In the genomic region with DNA sequence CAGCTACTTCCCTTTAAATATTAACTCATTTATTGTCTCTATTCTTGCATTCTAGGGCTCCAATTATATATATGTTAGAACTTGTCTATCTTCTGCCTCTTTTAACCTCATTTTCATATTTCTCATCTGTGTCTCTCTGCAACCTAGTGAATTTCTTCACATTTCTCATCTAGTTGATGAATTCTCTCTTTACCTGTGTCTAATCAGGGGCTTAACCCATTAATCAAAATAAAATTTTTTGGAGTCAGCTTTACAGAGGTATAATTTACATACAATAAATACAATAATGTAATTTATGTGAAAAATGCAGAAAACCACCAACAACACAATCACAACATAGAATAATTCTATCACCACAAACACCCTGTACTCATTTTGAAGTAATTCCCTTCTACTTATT, we compare ENCODE assay signal across 1 cellular context.
TF ChIP-seq lines count a peak whose summit lies in the region.

No MANE protein-coding gene starts in this region.

TF ChIP-seq in HepG2, 621 proteins besides CTCF, POLR2A, EP300 and RAD21 (continued from another document):
- TF ChIP-seq, protein P1, sequence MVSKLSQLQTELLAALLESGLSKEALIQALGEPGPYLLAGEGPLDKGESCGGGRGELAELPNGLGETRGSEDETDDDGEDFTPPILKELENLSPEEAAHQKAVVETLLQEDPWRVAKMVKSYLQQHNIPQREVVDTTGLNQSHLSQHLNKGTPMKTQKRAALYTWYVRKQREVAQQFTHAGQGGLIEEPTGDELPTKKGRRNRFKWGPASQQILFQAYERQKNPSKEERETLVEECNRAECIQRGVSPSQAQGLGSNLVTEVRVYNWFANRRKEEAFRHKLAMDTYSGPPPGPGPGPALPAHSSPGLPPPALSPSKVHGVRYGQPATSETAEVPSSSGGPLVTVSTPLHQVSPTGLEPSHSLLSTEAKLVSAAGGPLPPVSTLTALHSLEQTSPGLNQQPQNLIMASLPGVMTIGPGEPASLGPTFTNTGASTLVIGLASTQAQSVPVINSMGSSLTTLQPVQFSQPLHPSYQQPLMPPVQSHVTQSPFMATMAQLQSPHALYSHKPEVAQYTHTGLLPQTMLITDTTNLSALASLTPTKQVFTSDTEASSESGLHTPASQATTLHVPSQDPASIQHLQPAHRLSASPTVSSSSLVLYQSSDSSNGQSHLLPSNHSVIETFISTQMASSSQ (IDR thresholded peaks at IDR 0.05; ENCODE audit: low read depth): no peak
- TF ChIP-seq, protein P1 (CRISPR knock-in tag; IDR thresholded peaks at IDR 0.05; ENCODE audit: borderline replicate concordance): no peak
